15 cellular contexts compared by ENCODE assay signal in the genomic region with DNA sequence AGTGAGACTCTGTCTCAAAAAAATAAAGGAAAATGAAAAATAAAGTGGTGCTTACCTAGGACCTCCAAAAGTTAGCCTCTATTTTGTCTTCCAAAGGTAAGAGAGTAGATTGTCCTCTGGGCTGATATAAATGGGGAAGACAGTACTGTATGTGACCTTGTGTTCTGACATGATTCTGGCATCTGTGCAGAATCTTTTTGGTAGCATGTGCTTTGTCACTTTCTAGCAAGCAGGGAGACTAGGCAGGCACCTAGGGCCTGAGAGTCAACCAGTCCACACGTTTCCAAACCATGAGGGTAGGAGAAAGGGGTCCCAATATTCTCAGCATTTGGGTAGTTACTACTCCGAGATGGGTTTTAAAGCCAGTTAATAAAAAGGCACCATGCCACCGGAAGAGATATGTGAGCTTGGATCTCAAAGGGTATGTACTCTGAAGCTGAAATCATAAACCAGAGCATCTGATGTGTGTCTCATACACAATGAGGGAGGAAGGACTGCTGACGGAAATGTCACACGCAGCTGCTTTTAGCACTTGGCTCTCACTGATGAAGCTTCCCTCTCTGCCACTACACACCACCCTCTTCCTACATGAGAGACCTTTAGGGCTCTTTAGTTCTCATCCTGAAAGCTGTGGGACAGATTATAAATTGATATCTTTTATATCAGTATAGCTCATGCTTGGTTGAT. TPM values are rescaled to one million over a fixed set of nuclear protein-coding genes. Genes with fewer than 3 reads are reported as not detected.
DNase-seq lines count a peak whose midpoint lies in the region; ATAC-seq and TF ChIP-seq lines count a peak whose summit lies in the region.
"Had no signal": no experiment of that assay in that cellular context is flagged by ENCODE, and none has a peak within 500 bp of the region (broad histone marks: within the 10 kb centered on the region; RNA-seq: fewer than 3 reads in every experiment).

No MANE protein-coding gene starts in this region.

- peak; percentile 37 to 46 for TF ChIP-seq POLR2A in gastrocnemius medialis (IDR thresholded peaks at IDR 0.05)

- peak overlapping the region; percentile 66 for H3K27ac ChIP-seq in OCI-LY3 (ENCODE audit: low read length)
- H3K27ac ChIP-seq in left ventricle myocardium inferior (replicated peaks): peak overlapping the region; percentile 79
- H3K27ac ChIP-seq in gastrocnemius medialis: peak overlapping the region; percentile 91 to 94 (median 94)
- H3K27ac ChIP-seq: neutrophil had no signal

- peaks cover 6% of the 10 kb centered on the region for H3K36me3 ChIP-seq in OCI-LY3 (replicated peaks; ENCODE audit: low read depth, low read length)
- H3K36me3 ChIP-seq in left ventricle myocardium inferior: no peaks in the 10 kb centered on the region
- H3K36me3 ChIP-seq in gastrocnemius medialis: no peaks in the 10 kb centered on the region
- H3K36me3 ChIP-seq: neutrophil had no signal

- H3K79me2 ChIP-seq in OCI-LY3 (ENCODE audit: low read length): no peaks in the 10 kb centered on the region; the same call in 1 of the 2 replicates

- H4K20me1 ChIP-seq in OCI-LY3 (ENCODE audit: insufficient read depth, low read length): no peaks in the 10 kb centered on the region

- intact Hi-C loops in left ventricle myocardium inferior (cut with micrococcal nuclease): no loop called here
- intact Hi-C loops in gastrocnemius medialis (cut with DNase I; ENCODE audit: low total_unique reads): loop anchor here (1.0 kb wide), 1 partner anchor 11 kb away; no protein-coding TSS in a partner anchor

- H3K9me3 ChIP-seq in OCI-LY3 (ENCODE audit: insufficient read depth, low read length) (no peaks in the 10 kb centered on the region), left ventricle myocardium inferior (replicated peaks) (no peaks in the 10 kb centered on the region), gastrocnemius medialis (no peaks in the 10 kb centered on the region)
- H3K9me3 ChIP-seq: neutrophil had no signal

- no peak for TF ChIP-seq CTCF in GM12865 (IDR thresholded peaks at IDR 0.05; ENCODE audit: insufficient read depth, low read depth, low read length, missing control alignments)
- no peak for TF ChIP-seq CTCF in OCI-LY3 (IDR thresholded peaks at IDR 0.05; ENCODE audit: low read depth, low read length)
- no peak for TF ChIP-seq CTCF in left ventricle myocardium inferior (IDR thresholded peaks at IDR 0.05; ENCODE audit: borderline replicate concordance)
- no peak for TF ChIP-seq CTCF in gastrocnemius medialis (IDR thresholded peaks at IDR 0.05 in 4 of 5, conservative IDR thresholded peaks at IDR 0.05 in 1 of 5)

- peak overlapping the region; percentile 26; the same call in 1 of the 2 replicates for H3K9ac ChIP-seq in OCI-LY3 (ENCODE audit: low read length)

- H3K4me3 ChIP-seq in GM12865 (ENCODE audit: low read depth, low read length) (no peak overlapping the region), OCI-LY3 (ENCODE audit: low read length) (peak overlapping the region; percentile 57), left ventricle myocardium inferior (no peak overlapping the region), gastrocnemius medialis (no peak overlapping the region)

- peak overlapping the region; percentile 81 for H3K4me2 ChIP-seq in OCI-LY3 (ENCODE audit: low read length)

- H3K27me3 ChIP-seq in OCI-LY3 (ENCODE audit: low read depth, low read length) (no peaks in the 10 kb centered on the region), left ventricle myocardium inferior (ENCODE audit: low read depth) (no peaks in the 10 kb centered on the region), gastrocnemius medialis (no peaks in the 10 kb centered on the region)
- H3K27me3 ChIP-seq: neutrophil had no signal

- peak; percentile 10 for DNase-seq in GM12865 (ENCODE audit: low read depth)
- DNase-seq in left ventricle myocardium inferior: no peak
- peak; percentile 75 to 81 for DNase-seq in gastrocnemius medialis
- DNase-seq in DMS153 treated with DMSO at 0.1 percent for 48 hours (lab: John Stamatoyannopoulos, UW; ENCODE audit: unreplicated experiment): no peak
- DNase-seq: activated CD4-positive, alpha-beta T cell treated with anti-CD3 and anti-CD28 coated beads, Interleukin-2, amount 50 U/mL, for 1 hour; endodermal cell; islet precursor cell; midbrain; NCI-H187 had no signal

- H2AFZ ChIP-seq in OCI-LY3 (ENCODE audit: low read depth, low read length): peak overlapping the region; percentile 37; the same call in 1 of the 2 replicates

- in situ Hi-C loops in gastrocnemius medialis (cut with MboI; ENCODE audit: low sequenced_read_pairs in 4 of 4): no loop called here

- H3K4me1 ChIP-seq in OCI-LY3 (ENCODE audit: low read length): peaks cover 33% of the 10 kb centered on the region
- peaks cover 58% of the 10 kb centered on the region for H3K4me1 ChIP-seq in left ventricle myocardium inferior
- H3K4me1 ChIP-seq in gastrocnemius medialis: peaks cover 35 to 37% of the 10 kb centered on the region in 2 donors

- ATAC-seq in gastrocnemius medialis (peak; percentile 97 to 99), GM18517 (IDR thresholded peaks at IDR 0.05; ENCODE audit: unreplicated experiment) (no peak), GM21576 (IDR thresholded peaks at IDR 0.05; ENCODE audit: unreplicated experiment) (no peak), HG03039 (IDR thresholded peaks at IDR 0.05; ENCODE audit: unreplicated experiment) (no peak)
- ATAC-seq: HepG2 had no signal

RNA-seq across cellular contexts. Expression of gene SLC16A1, which starts 27.0 kb away (rescaled TPM):
- total RNA-seq in left ventricle myocardium inferior: 154 TPM
- total RNA-seq in gastrocnemius medialis: 10 to 100 TPM; 26.5 to 41.6 (median 36.2) TPM

Comparison
In these comparisons a context has a peak if more than half of its experiments do, and no peak if none do; other contexts are left out.
1. DNase-seq: peak in GM12865 (single experiment) and gastrocnemius medialis (2 of 2); none in left ventricle myocardium inferior (single experiment) and DMS153 treated with DMSO at 0.1 percent for 48 hours (single experiment).
2. ATAC-seq: peak in gastrocnemius medialis (2 of 2); none in GM18517 (single experiment), GM21576 (single experiment) and HG03039 (single experiment).
3. Peak in every context shown above with its lines, with median percentiles within 50 percentile points of each other: H3K27ac ChIP-seq.